ENCODE assay signal across 7 cellular contexts in genomic region chr17:80219777-80220708, GRCh38. TPM values are rescaled to one million over a fixed set of nuclear protein-coding genes. Genes with fewer than 3 reads are reported as not detected.
DNase-seq lines count a peak whose midpoint lies in the region; ATAC-seq and TF ChIP-seq lines count a peak whose summit lies in the region.

TSS of gene SGSH (minus strand) at chr17:80220333. CDS start at chr17:80220313, 20 bp downstream.
TSS of gene SLC26A11 (plus strand) at chr17:80220427. CDS start at chr17:80221561, 1,134 bp downstream.

- H3K4me1 ChIP-seq in Peyer's patch, result peaks cover 0 to 24% (median 6%) of the 10 kb centered on the region in 4 donors

- peak within 1 kb of the TSS; percentile 40 for H2AFZ ChIP-seq in neural cell (ENCODE audit: low read depth, low read length)

- H4K20me1 ChIP-seq in neural cell (ENCODE audit: insufficient read depth), result no peaks in the 10 kb centered on the region

- H3K9me3 ChIP-seq in Peyer's patch (no peaks in the 10 kb centered on the region), neural cell (ENCODE audit: low read length) (no peaks in the 10 kb centered on the region)

- peak in 1 of 6 experiments; percentile 3 for TF ChIP-seq CTCF in Peyer's patch (IDR thresholded peaks at IDR 0.05)
- TF ChIP-seq CTCF in neural cell (IDR thresholded peaks at IDR 0.05; ENCODE audit: poor library complexity, severe bottlenecking), result no peak

- no peak for TF ChIP-seq EP300 in neural cell (conservative IDR thresholded peaks at IDR 0.05; ENCODE audit: poor library complexity, severe bottlenecking)

- H3K4me3 ChIP-seq in Peyer's patch (peak within 1 kb of the TSS; percentile 78 to 95 (median 83)), neural cell (ENCODE audit: low read length) (peak within 1 kb of the TSS; percentile 85)

- no peaks in the 10 kb centered on the region for H3K79me2 ChIP-seq in neural cell (replicated peaks; ENCODE audit: insufficient read depth, low read length)

- H3K9ac ChIP-seq in neural cell (ENCODE audit: low read length), result peak within 1 kb of the TSS; percentile 69

- no peaks in the 10 kb centered on the region for H3K9me2 ChIP-seq in neural cell (ENCODE audit: insufficient read depth, low read length)

- H3K27ac ChIP-seq in Peyer's patch, result peak within 1 kb of the TSS; percentile 84 to 87 (median 86)
- H3K27ac ChIP-seq in neural cell (ENCODE audit: low read length), result no peak within 1 kb of the TSS

- peak; percentile 75 to 91 (median 90) for DNase-seq in Peyer's patch
- DNase-seq in activated effector memory CD4-positive, alpha-beta T cell treated with anti-CD3 and anti-CD28 coated beads, Interleukin-2, amount 50 U/mL, for 16 hours, result peak; percentile 87
- peak; percentile 8 for DNase-seq in fibroblast of the conjunctiva (ENCODE audit: low read depth)
- peak; percentile 30 for DNase-seq in stromal cell of bone marrow (ENCODE audit: low read depth)

- no peaks in the 10 kb centered on the region for H3F3A ChIP-seq in neural cell (ENCODE audit: insufficient read depth, low read length, poor library complexity, severe bottlenecking)

- H3K4me2 ChIP-seq in neural cell (ENCODE audit: low read length), result peak within 1 kb of the TSS; percentile 82

- H3K27me3 ChIP-seq in Peyer's patch, result no peaks in the 10 kb centered on the region
- H3K27me3 ChIP-seq in neural cell (ENCODE audit: insufficient read depth, low read depth, low read length), result no peaks in the 10 kb centered on the region

- ATAC-seq in GM18502 (IDR thresholded peaks at IDR 0.05; ENCODE audit: poor library complexity, unreplicated experiment) (peak; percentile 36), HG03439 (IDR thresholded peaks at IDR 0.05; ENCODE audit: unreplicated experiment) (peak; percentile 25)

- H3K36me3 ChIP-seq in Peyer's patch, result peaks cover 0 to 26% (median 0%) of the 10 kb centered on the region in 3 donors
- no peaks in the 10 kb centered on the region for H3K36me3 ChIP-seq in neural cell (ENCODE audit: insufficient read depth, low read length)

- peak; percentile 32 to 63 for TF ChIP-seq POLR2A in Peyer's patch (IDR thresholded peaks at IDR 0.05)

- TF ChIP-seq RAD21 in neural cell (conservative IDR thresholded peaks at IDR 0.05), result peak; percentile 32

TF ChIP-seq in neural cell, 6 proteins besides CTCF, POLR2A, EP300 and RAD21:
- TF ChIP-seq SMC3 (conservative IDR thresholded peaks at IDR 0.05; ENCODE audit: poor library complexity) (peak; percentile 29), REST (IDR thresholded peaks at IDR 0.05; ENCODE audit: borderline replicate concordance) (no peak), MXI1 (conservative IDR thresholded peaks at IDR 0.05; ENCODE audit: poor library complexity, severe bottlenecking) (peak; percentile 50), EZH2 (IDR thresholded peaks at IDR 0.05; ENCODE audit: borderline replicate concordance, insufficient read depth, low read length, poor library complexity, severe bottlenecking) (no peak), POLR2AphosphoS5 (IDR thresholded peaks at IDR 0.05) (peak; percentile 45), TAF1 (IDR thresholded peaks at IDR 0.05; ENCODE audit: low read depth) (no peak)

RNA-seq across cellular contexts. Expression of gene SGSH, which starts in this region (rescaled TPM):
- total RNA-seq in Peyer's patch, result 100 to 1,000 TPM in 1 of 4 donors, 10 to 100 TPM in 3; 37.8 to 114 (median 60.6) TPM
- polyA plus RNA-seq in neural cell, result 8.0 and 9.3 TPM in 2 replicates
- 6.1 and 11.0 TPM in 2 replicates for polyA minus RNA-seq in neural cell

RNA-seq across cellular contexts. Expression of gene SLC26A11, which starts in this region (rescaled TPM):
- total RNA-seq in Peyer's patch, result 10 to 100 TPM; 28.1 to 42.9 (median 33.1) TPM
- polyA plus RNA-seq in neural cell, result 18.6 and 31.1 TPM in 2 replicates
- polyA minus RNA-seq in neural cell, result 15.7 and 17.0 TPM in 2 replicates

Comparison
In these comparisons a context has a peak if more than half of its experiments do, and no peak if none do; other contexts are left out.
1. DNase-seq: peak in every context shown above with its lines; median percentile 90 in Peyer's patch; 87 in activated effector memory CD4-positive, alpha-beta T cell treated with anti-CD3 and anti-CD28 coated beads, Interleukin-2, amount 50 U/mL, for 16 hours; 30 in stromal cell of bone marrow; 8 in fibroblast of the conjunctiva.